In genomic region chr9:18999173-18999785, GRCh38 we compare ENCODE assay signal across 31 cellular contexts. TPM values are rescaled to one million over a fixed set of nuclear protein-coding genes. Genes with fewer than 3 reads are reported as not detected.
"Had no signal": no experiment of that assay in that cellular context is flagged by ENCODE, and none has a peak within 500 bp of the region (broad histone marks: within the 10 kb centered on the region; RNA-seq: fewer than 3 reads in every experiment).

No MANE protein-coding gene starts in this region.

- H3K9me3 ChIP-seq: colonic mucosa, esophagus squamous epithelium, gastrocnemius medialis, gastroesophageal sphincter had no signal

- DNase-seq: colonic mucosa; cortex of kidney; dermis blood vessel endothelial cell; dorsolateral prefrontal cortex; effector CD4-positive, alpha-beta T cell; effector CD8-positive, alpha-beta T cell; effector memory CD4-positive, alpha-beta T cell; effector memory CD8-positive, alpha-beta T cell; endodermal cell; erythroblast; esophagus squamous epithelium; foreskin fibroblast; foreskin keratinocyte; foreskin melanocyte; gastrocnemius medialis; glutamatergic neuron; head of caudate nucleus; heart left ventricle; heart right ventricle had no signal

- H3K27me3 ChIP-seq: colonic mucosa, dorsolateral prefrontal cortex, esophagus squamous epithelium, gastrocnemius medialis, gastroesophageal sphincter, heart left ventricle, heart right ventricle had no signal

- H3K36me3 ChIP-seq: colonic mucosa, esophagus squamous epithelium, gastrocnemius medialis, gastroesophageal sphincter, heart left ventricle, heart right ventricle had no signal

- H3K27ac ChIP-seq: colonic mucosa, coronary artery, dorsolateral prefrontal cortex, epithelial cell of prostate, esophagus squamous epithelium, foreskin keratinocyte, gastrocnemius medialis, gastroesophageal sphincter, heart left ventricle, heart right ventricle had no signal

- ATAC-seq: effector memory CD8-positive, alpha-beta T cell; esophagus mucosa; foreskin keratinocyte; gastrocnemius medialis; gastroesophageal sphincter; heart left ventricle; heart right ventricle had no signal

- H3K4me3 ChIP-seq: colonic mucosa, coronary artery, dorsolateral prefrontal cortex, esophagus squamous epithelium, gastrocnemius medialis, gastroesophageal sphincter, heart left ventricle, heart right ventricle had no signal

- H3K4me1 ChIP-seq: colonic mucosa, foreskin keratinocyte, gastrocnemius medialis, gastroesophageal sphincter, heart left ventricle, heart right ventricle had no signal

- FAIRE-seq: colon, endometrium, endothelial cell of umbilical vein, frontal cortex had no signal

RNA-seq across cellular contexts. Expression of gene SAXO1, which starts 33.7 kb away (rescaled TPM):
- total RNA-seq: colonic mucosa, dermis blood vessel endothelial cell, dermis microvascular lymphatic vessel endothelial cell, endothelial cell of umbilical vein, epithelial cell of proximal tubule, esophagus mucosa, esophagus squamous epithelium, fibroblast of villous mesenchyme, foreskin keratinocyte, frontal cortex, glomerular endothelial cell had no signal
- polyA plus RNA-seq: endothelial cell of umbilical vein, foreskin keratinocyte, heart left ventricle, heart right ventricle had no signal
